In genomic region chr5:116685931-116686330, GRCh38 we compare ENCODE assay signal across 15 cellular contexts.
DNase-seq lines count a peak whose midpoint lies in the region; ATAC-seq and TF ChIP-seq lines count a peak whose summit lies in the region.
"Had no signal": no experiment of that assay in that cellular context is flagged by ENCODE, and none has a peak within 500 bp of the region (broad histone marks: within the 10 kb centered on the region; RNA-seq: fewer than 3 reads in every experiment).

No MANE protein-coding gene starts in this region.

- dilution Hi-C loops in IMR-90 (cut with HindIII; ENCODE audit: low sequenced_read_pairs, unreplicated experiment): no loop called here

- no peak overlapping the region for H3K27ac Mint-ChIP-seq in GM23338
- H3K27ac Mint-ChIP-seq: CD4-positive, alpha-beta memory T cell had no signal

- H3K36me3 Mint-ChIP-seq in GM23338 (ENCODE audit: low read depth): no peaks in the 10 kb centered on the region
- H3K36me3 Mint-ChIP-seq: CD4-positive, alpha-beta memory T cell had no signal

- H3K18ac ChIP-seq in IMR-90 (ENCODE audit: low read depth, low read length) (no peak overlapping the region), mesendoderm (ENCODE audit: low read length) (no peak overlapping the region)

- H2BK15ac ChIP-seq in IMR-90 (ENCODE audit: low read depth, low read length) (no peak overlapping the region), mesendoderm (replicated peaks; ENCODE audit: low read depth) (no peak overlapping the region)

- H3K27me3 ChIP-seq in GM23338 (ENCODE audit: insufficient read depth) (no peaks in the 10 kb centered on the region), IMR-90 (ENCODE audit: control insufficient read depth, insufficient read depth, low read length) (no peaks in the 10 kb centered on the region), mesendoderm (ENCODE audit: insufficient read depth, low read length, poor library complexity) (no peaks in the 10 kb centered on the region)

- H3K79me1 ChIP-seq in IMR-90 (ENCODE audit: low read depth in 1 of 2, low read length in 2 of 2): no peaks in the 10 kb centered on the region
- H3K79me1 ChIP-seq in mesendoderm (ENCODE audit: low read length): no peaks in the 10 kb centered on the region

- H2AFZ ChIP-seq in GM23338 (peak overlapping the region; percentile 83; the same call in 1 of the 2 replicates), IMR-90 (replicated peaks; ENCODE audit: low read length, poor library complexity) (no peak overlapping the region)
- H2AFZ ChIP-seq: GM23248 had no signal

- peaks cover 22% of the 10 kb centered on the region for H3K9me3 ChIP-seq in IMR-90 (ENCODE audit: control insufficient read depth, insufficient read depth, low read length)

- H3K27ac ChIP-seq in GM23338 (ENCODE audit: low read depth) (no peak overlapping the region), IMR-90 (ENCODE audit: insufficient read depth, low read length) (no peak overlapping the region), mesendoderm (ENCODE audit: low read depth, low read length) (no peak overlapping the region)
- H3K27ac ChIP-seq: GM23248 had no signal

- no peaks in the 10 kb centered on the region for H3K9me3 Mint-ChIP-seq in GM23338
- H3K9me3 Mint-ChIP-seq: H9 had no signal

- H3K4me3 ChIP-seq in GM23338: no peak overlapping the region
- no peak overlapping the region for H3K4me3 ChIP-seq in IMR-90 (ENCODE audit: insufficient read depth, low read depth, low read length)
- H3K4me3 ChIP-seq in mesendoderm (ENCODE audit: low read length): no peak overlapping the region
- H3K4me3 ChIP-seq: GM23248 had no signal

- H4K5ac ChIP-seq in IMR-90 (ENCODE audit: low read depth, low read length): no peak overlapping the region
- H4K5ac ChIP-seq in mesendoderm (ENCODE audit: low read length): no peak overlapping the region

- no peak overlapping the region for H3K14ac ChIP-seq in IMR-90 (replicated peaks; ENCODE audit: low read depth, low read length)

- no TSS peak for BruUV-seq in IMR-90 (replicated peaks; lab: Mats Ljungman, UMichigan)

- DNase-seq in GM23338 (ENCODE audit: low spot score) (no peak), IMR-90 (no peak), mesendoderm (no peak), ACHN (no peak), globus pallidus (ENCODE audit: low spot score) (no peak)
- DNase-seq: C1 segment of cervical spinal cord; Calu3; CD4-positive, alpha-beta memory T cell; COR-L47; DMS153; DND-41; GM23248; H9 had no signal

- no peak overlapping the region for H3K4me3 Mint-ChIP-seq in GM23338
- H3K4me3 Mint-ChIP-seq: CD4-positive, alpha-beta memory T cell; H9 had no signal

- H3K9ac ChIP-seq in IMR-90 (ENCODE audit: low read depth, low read length): no peak overlapping the region
- H3K9ac ChIP-seq in mesendoderm (ENCODE audit: low read length): no peak overlapping the region
- H3K9ac ChIP-seq: GM23248 had no signal

- H3F3A ChIP-seq in GM23338 (replicated peaks; ENCODE audit: low read depth): no peaks in the 10 kb centered on the region; the same call in 1 of the 2 replicates

- no peak for TF ChIP-seq RAD21 in IMR-90 (IDR thresholded peaks at IDR 0.05; ENCODE audit: low read length)

- no peak overlapping the region for H3K4me2 ChIP-seq in GM23338
- H3K4me2 ChIP-seq in IMR-90 (ENCODE audit: low read depth, low read length): no peak overlapping the region
- H3K4me2 ChIP-seq in mesendoderm (ENCODE audit: low read length): no peak overlapping the region

- no peak overlapping the region for H2BK5ac ChIP-seq in IMR-90 (ENCODE audit: low read depth, low read length, poor library complexity, severe bottlenecking)
- H2BK5ac ChIP-seq in mesendoderm (ENCODE audit: low read length): no peak overlapping the region

- H4K8ac ChIP-seq in IMR-90 (ENCODE audit: low read depth in 2 of 2, low read length in 2 of 2) (no peak overlapping the region), mesendoderm (ENCODE audit: low read depth, low read length) (no peak overlapping the region)

- POLR2A ChIA-PET in IMR-90 (lab: Charles Lee; ENCODE audit: unreplicated experiment): no interaction called here

- in situ Hi-C loops in IMR-90 (cut with MboI; ENCODE audit: low sequenced_read_pairs): no loop called here
- in situ Hi-C loops in ACHN (cut with HindIII; ENCODE audit: low pct_ligation_motif_present, low pct_unique_long_range_greater_than_20kb, low sequenced_read_pairs): no loop called here

- no peaks in the 10 kb centered on the region for H3K27me3 Mint-ChIP-seq in GM23338 (ENCODE audit: insufficient read depth, low read depth, poor library complexity)
- H3K27me3 Mint-ChIP-seq: CD4-positive, alpha-beta memory T cell had no signal

- H4K91ac ChIP-seq in IMR-90 (ENCODE audit: insufficient read depth, low read depth, low read length): no peak overlapping the region

- ATAC-seq in GM23338 (no peak), IMR-90 (ENCODE audit: low read depth) (no peak), GM18517 (IDR thresholded peaks at IDR 0.05; ENCODE audit: unreplicated experiment) (no peak)
- ATAC-seq: HCT116 had no signal

- H3K4ac ChIP-seq in IMR-90 (ENCODE audit: low read depth, low read length) (no peak overlapping the region), mesendoderm (ENCODE audit: low read depth, low read length) (no peak overlapping the region)

- no peak overlapping the region for H3K56ac ChIP-seq in IMR-90 (ENCODE audit: extremely low read depth, insufficient read depth, low read length)
- H3K56ac ChIP-seq in mesendoderm (ENCODE audit: low read length): no peak overlapping the region

- 80% methylated on average over 3 of the region's 9 CpGs; no CpG with 5 or more reads in 1 of the 2 experiments for WGBS in IMR-90 (ENCODE audit: extremely low coverage in 2 of 2, insufficient read length in 1 of 2), 2 experiments
- WGBS in mesendoderm (ENCODE audit: extremely low coverage, insufficient coverage, low lambda C conversion rate): no CpG with 5 or more reads among the region's 9 CpGs

- no peaks in the 10 kb centered on the region for H3K79me2 ChIP-seq in GM23338 (replicated peaks; ENCODE audit: insufficient read depth)
- H3K79me2 ChIP-seq in mesendoderm (ENCODE audit: control insufficient read depth, insufficient read depth, low read length): no peaks in the 10 kb centered on the region

- no peaks in the 10 kb centered on the region for H4K20me1 ChIP-seq in GM23338 (replicated peaks; ENCODE audit: insufficient read depth)
- H4K20me1 ChIP-seq in IMR-90 (ENCODE audit: insufficient read depth, low read length): no peaks in the 10 kb centered on the region

- H2BK20ac ChIP-seq in IMR-90 (ENCODE audit: low read depth, low read length): no peak overlapping the region

- TF ChIP-seq CTCF in GM23338 (conservative IDR thresholded peaks at IDR 0.05; ENCODE audit: low read depth in 2 of 2) (no peak), IMR-90 (conservative IDR thresholded peaks at IDR 0.05; ENCODE audit: low read depth, low read length) (no peak)

- no peak overlapping the region for H3K23ac ChIP-seq in IMR-90 (ENCODE audit: low read depth, low read length)
- H3K23ac ChIP-seq in mesendoderm (ENCODE audit: low read length): no peak overlapping the region

- H3K9me2 ChIP-seq in GM23338 (ENCODE audit: insufficient read depth): no peaks in the 10 kb centered on the region; the same call in none of the 2 replicates

- intact Hi-C loops in IMR-90 (cut with micrococcal nuclease): no loop called here

- CTCF ChIA-PET in IMR-90 (lab: Yijun Ruan, JAX): no interaction called here

- TF ChIP-seq POLR2A in IMR-90 (IDR thresholded peaks at IDR 0.05; ENCODE audit: low read depth, low read length): no peak

- peaks cover 6% of the 10 kb centered on the region for H3K4me1 Mint-ChIP-seq in GM23338
- H3K4me1 Mint-ChIP-seq: CD4-positive, alpha-beta memory T cell had no signal

- H3K4me1 ChIP-seq in GM23338 (ENCODE audit: insufficient read depth) (peaks cover 11% of the 10 kb centered on the region; the same call in 1 of the 2 replicates), IMR-90 (ENCODE audit: control insufficient read depth, insufficient read depth, low read length) (no peaks in the 10 kb centered on the region), mesendoderm (ENCODE audit: control insufficient read depth, low read depth, low read length) (no peaks in the 10 kb centered on the region)

- no peak overlapping the region for H2AK9ac ChIP-seq in IMR-90 (replicated peaks; ENCODE audit: low read depth, low read length, poor library complexity)

- H3K36me3 ChIP-seq in GM23338 (ENCODE audit: insufficient read depth) (no peaks in the 10 kb centered on the region), IMR-90 (ENCODE audit: control insufficient read depth, insufficient read depth, low read length) (no peaks in the 10 kb centered on the region), mesendoderm (ENCODE audit: control insufficient read depth, insufficient read depth, low read length) (no peaks in the 10 kb centered on the region)

- H2AK5ac ChIP-seq in IMR-90 (ENCODE audit: low read depth, low read length): no peak overlapping the region
- H2AK5ac ChIP-seq in mesendoderm (ENCODE audit: low read length): no peak overlapping the region

- H2BK120ac ChIP-seq in IMR-90 (ENCODE audit: low read depth, low read length) (no peak overlapping the region), mesendoderm (ENCODE audit: low read depth, low read length) (peak overlapping the region; percentile 39)

- no peaks in the 10 kb centered on the region for H3K9me1 ChIP-seq in IMR-90 (ENCODE audit: insufficient read depth, low read length)

TF ChIP-seq in GM23338, 12 proteins besides CTCF, POLR2A, EP300 and RAD21 (continues in another document):
- TF ChIP-seq EZH2phosphoT487 (IDR thresholded peaks at IDR 0.05; ENCODE audit: unreplicated experiment): no peak
- TF ChIP-seq ZNF331 (CRISPR knock-in tag; IDR thresholded peaks at IDR 0.05; ENCODE audit: low read depth): no peak
- no peak for TF ChIP-seq CREB1 (CRISPR knock-in tag; IDR thresholded peaks at IDR 0.05; ENCODE audit: low read depth)
- no peak for TF ChIP-seq POLR2AphosphoS5 (IDR thresholded peaks at IDR 0.05; ENCODE audit: low read depth)

TF ChIP-seq in IMR-90, 13 proteins besides CTCF, POLR2A, EP300 and RAD21:
- TF ChIP-seq MAFK (IDR thresholded peaks at IDR 0.05; ENCODE audit: low read depth, low read length) (peak; percentile 67), NFE2L2 (IDR thresholded peaks at IDR 0.05; ENCODE audit: low read depth, low read length) (no peak), CEBPB (IDR thresholded peaks at IDR 0.05; ENCODE audit: low read depth, low read length) (no peak), RFX5 (IDR thresholded peaks at IDR 0.05; ENCODE audit: low read depth, low read length) (no peak)
